14 cellular contexts compared by ENCODE assay signal in the genomic region with DNA sequence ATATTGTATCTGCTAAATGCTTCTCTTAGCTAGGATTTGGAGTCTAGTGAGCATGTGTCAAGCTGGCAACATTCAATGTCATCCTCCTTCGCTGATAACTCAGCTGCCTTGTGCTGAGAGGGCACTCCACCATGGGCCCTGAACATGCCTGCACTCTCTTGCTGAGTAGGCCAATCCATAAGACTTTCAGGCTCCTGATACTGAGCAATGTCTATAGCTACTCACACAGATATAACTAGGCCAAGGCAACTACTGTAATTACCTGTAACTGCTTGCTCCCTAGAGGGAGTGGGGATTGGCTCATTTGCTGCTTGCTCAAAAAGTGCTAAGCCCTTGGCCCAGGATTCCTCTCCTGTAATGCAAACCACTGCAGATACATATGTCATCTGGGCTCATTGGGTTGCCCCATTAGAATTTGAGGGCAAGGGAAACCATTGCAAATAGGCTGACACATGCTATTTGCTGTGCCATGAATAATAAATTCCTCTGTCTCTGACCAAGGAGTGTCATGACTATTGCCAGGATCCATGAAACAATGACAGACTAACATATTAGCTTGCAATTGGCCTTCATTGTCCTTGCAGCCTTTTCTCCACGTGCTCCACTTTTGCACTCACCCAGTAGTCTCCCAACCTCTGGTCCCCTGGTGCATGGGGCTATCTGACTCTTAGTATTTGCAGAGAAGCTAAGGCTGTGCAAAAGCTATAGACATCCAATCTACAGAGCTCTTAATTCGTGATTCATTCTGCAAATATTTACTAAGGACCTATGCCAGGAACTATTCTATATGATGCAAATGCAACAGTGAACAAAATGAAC. TPM values are rescaled to one million over a fixed set of nuclear protein-coding genes. Genes with fewer than 3 reads are reported as not detected.
DNase-seq lines count a peak whose midpoint lies in the region; ATAC-seq, FAIRE-seq and TF ChIP-seq lines count a peak whose summit lies in the region.
"Had no signal": no experiment of that assay in that cellular context is flagged by ENCODE, and none has a peak within 500 bp of the region (broad histone marks: within the 10 kb centered on the region; RNA-seq: fewer than 3 reads in every experiment).

No MANE protein-coding gene starts in this region.

- no peaks in the 10 kb centered on the region for H3K36me3 ChIP-seq in HepG2 (replicated peaks in 1 of 2; ENCODE audit: control insufficient read depth in 1 of 2, insufficient read depth in 2 of 2, low read length in 2 of 2)
- H3K36me3 ChIP-seq in right lobe of liver, result no peaks in the 10 kb centered on the region
- no peaks in the 10 kb centered on the region for H3K36me3 ChIP-seq in PC-3 (ENCODE audit: low read depth, low read length)
- H3K36me3 ChIP-seq: prostate gland had no signal

- peaks cover 1 to 9% of the 10 kb centered on the region in 2 donors for H3K36me3 Mint-ChIP-seq in stimulated activated naive B cell treated with anti-CD40 and anti-IgM and Interleukin-4, amounts not matched to agents 10 μg/mL and 1 μg/mL and 100 μg/mL, for 72 hours

- BruUV-seq in HepG2 (replicated peaks; lab: Mats Ljungman, UMichigan), result no TSS peak
- BruUV-seq in PC-3 (replicated peaks; lab: Mats Ljungman, UMichigan), result no TSS peak

- peak; percentile 87 for DNase-seq in HepG2 (ENCODE audit: low spot score)
- DNase-seq in right lobe of liver, result no peak
- peak; percentile 98 for DNase-seq in PC-3
- DNase-seq in epithelial cell of esophagus (ENCODE audit: low read depth), result peak; percentile 90
- no peak for DNase-seq in activated CD4-positive, CD25-positive, alpha-beta regulatory T cell treated with anti-CD3 and anti-CD28 coated beads, Interleukin-2, amount 50 U/mL, for 72 hours
- DNase-seq in HEK293T (ENCODE audit: extremely low spot score), result no peak
- DNase-seq in stimulated activated naive B cell treated with anti-CD40 and anti-IgM and Interleukin-4, amounts not matched to agents 10 μg/mL and 1 μg/mL and 100 μg/mL, for 72 hours, result no peak
- DNase-seq: activated gamma-delta T cell, AML-193, GF-D8, Right ventricle myocardium superior had no signal

- no peaks in the 10 kb centered on the region for H3K27me3 Mint-ChIP-seq in stimulated activated naive B cell treated with anti-CD40 and anti-IgM and Interleukin-4, amounts not matched to agents 10 μg/mL and 1 μg/mL and 100 μg/mL, for 72 hours

- CTCF ChIA-PET in HepG2 (lab: Yijun Ruan, JAX; ENCODE audit: low intra/inter-chr PET ratio, low total read pairs) (no interaction called here), PC-3 (lab: Charles Lee) (interaction anchor here (1.1 kb wide), 1 partner anchor 21 kb away, joined by 3 read pairs; no protein-coding TSS in a partner anchor), HEK293T (lab: Yijun Ruan, JAX) (no interaction called here)

- no peak overlapping the region for H3K27ac ChIP-seq in HepG2 (ENCODE audit: extremely low read length, insufficient read depth, low read length)
- no peak overlapping the region for H3K27ac ChIP-seq in right lobe of liver
- H3K27ac ChIP-seq in PC-3 (ENCODE audit: low read length), result peak overlapping the region; percentile 65
- H3K27ac ChIP-seq: prostate gland had no signal

- H3K9me2 ChIP-seq in PC-3 (replicated peaks; ENCODE audit: low read length), result no peaks in the 10 kb centered on the region

- no peak overlapping the region for H3K27ac Mint-ChIP-seq in stimulated activated naive B cell treated with anti-CD40 and anti-IgM and Interleukin-4, amounts not matched to agents 10 μg/mL and 1 μg/mL and 100 μg/mL, for 72 hours

- peak in 1 of 2 experiments; percentile 47; a peak in 2 of 4 replicates for TF ChIP-seq EP300 in HepG2 (IDR thresholded peaks at IDR 0.05; ENCODE audit: low read depth in 2 of 2, low read length in 2 of 2)
- TF ChIP-seq EP300 in HepG2 (CRISPR knock-in tag; IDR thresholded peaks at IDR 0.05; ENCODE audit: borderline replicate concordance), result no peak

- H3K79me2 ChIP-seq in HepG2 (ENCODE audit: insufficient read depth, low read length), result no peaks in the 10 kb centered on the region
- no peaks in the 10 kb centered on the region for H3K79me2 ChIP-seq in PC-3 (ENCODE audit: low read length)

- H3K4me3 Mint-ChIP-seq in stimulated activated naive B cell treated with anti-CD40 and anti-IgM and Interleukin-4, amounts not matched to agents 10 μg/mL and 1 μg/mL and 100 μg/mL, for 72 hours, result no peak overlapping the region

- in situ Hi-C loops in HepG2 (cut with HindIII; ENCODE audit: extremely low pct_ligation_motif_present, low pct_unique_long_range_greater_than_20kb), result no loop called here

- H3K4me1 ChIP-seq in HepG2 (ENCODE audit: insufficient read depth, low read length) (peaks cover 9% of the 10 kb centered on the region), right lobe of liver (no peaks in the 10 kb centered on the region), PC-3 (ENCODE audit: insufficient read depth, low read length) (peaks cover 13% of the 10 kb centered on the region)
- H3K4me1 ChIP-seq: prostate gland had no signal

- no peak for TF ChIP-seq CTCF in HepG2 (CRISPR knock-in tag; IDR thresholded peaks at IDR 0.05)
- no peak for TF ChIP-seq CTCF in right lobe of liver (IDR thresholded peaks at IDR 0.05)
- TF ChIP-seq CTCF in PC-3 (conservative IDR thresholded peaks at IDR 0.05; ENCODE audit: low read depth, low read length), result no peak
- TF ChIP-seq CTCF in epithelial cell of esophagus (IDR thresholded peaks at IDR 0.05; ENCODE audit: insufficient read depth, low read depth, low read length, missing control alignments), result peak; percentile 9

- H2AFZ ChIP-seq in HepG2 (ENCODE audit: low read length) (no peak overlapping the region), PC-3 (ENCODE audit: low read length) (0 out of 2 replicates have a peak overlapping the region, but pooled peaks have one; percentile 10)

- POLR2A ChIA-PET in HepG2 (lab: Yijun Ruan, JAX) (interaction anchor here (1.0 kb wide), 2 partner anchors 29 to 37 kb away, joined by 3 read pairs; partner anchors contain the start of gene BMPR2), PC-3 (lab: Charles Lee; ENCODE audit: unreplicated experiment) (interaction anchor here (0.6 to 0.7 kb wide), 2 partner anchors 40 to 141 kb away, joined by 3 to 4 read pairs; no protein-coding TSS in a partner anchor), HEK293T (lab: Yijun Ruan, JAX) (no interaction called here)

- H3K9me3 Mint-ChIP-seq in stimulated activated naive B cell treated with anti-CD40 and anti-IgM and Interleukin-4, amounts not matched to agents 10 μg/mL and 1 μg/mL and 100 μg/mL, for 72 hours, result no peaks in the 10 kb centered on the region

- no peak overlapping the region for H3K9ac ChIP-seq in HepG2 (ENCODE audit: insufficient read depth, low read depth, low read length)
- H3K9ac ChIP-seq in PC-3 (ENCODE audit: low read length), result no peak overlapping the region

- TF ChIP-seq RAD21 in HepG2 (CRISPR knock-in tag; IDR thresholded peaks at IDR 0.05), result no peak

- H4K20me1 ChIP-seq in HepG2 (ENCODE audit: insufficient read depth, low read length) (no peaks in the 10 kb centered on the region), PC-3 (ENCODE audit: low read length) (no peaks in the 10 kb centered on the region)

- no peaks in the 10 kb centered on the region for H3K9me3 ChIP-seq in HepG2 (ENCODE audit: low read length)
- H3K9me3 ChIP-seq in right lobe of liver, result no peaks in the 10 kb centered on the region
- H3K9me3 ChIP-seq in PC-3 (ENCODE audit: low read length), result no peaks in the 10 kb centered on the region
- H3K9me3 ChIP-seq: prostate gland had no signal

- peak; percentile 95 for ATAC-seq in HepG2
- ATAC-seq in right lobe of liver, result no peak
- peak; percentile 98 for ATAC-seq in PC-3
- no peak for ATAC-seq in GM21367 (IDR thresholded peaks at IDR 0.05; ENCODE audit: unreplicated experiment)
- no peak for ATAC-seq in stimulated activated naive B cell treated with anti-CD40 and anti-IgM and Interleukin-4, amounts not matched to agents 10 μg/mL and 1 μg/mL and 100 μg/mL, for 72 hours (replicated peaks)

- TF ChIP-seq POLR2A in HepG2 (IDR thresholded peaks at IDR 0.05; ENCODE audit: insufficient read depth in 1 of 2, low read depth in 2 of 2, low read length in 2 of 2), result no peak
- TF ChIP-seq POLR2A in right lobe of liver (IDR thresholded peaks at IDR 0.05), result no peak

- WGBS in HepG2 (ENCODE audit: low lambda C conversion rate), result 33% methylated on average over 3 of the region's 3 CpGs
- 31% methylated on average over 1 of the region's 3 CpGs for WGBS in right lobe of liver (ENCODE audit: insufficient coverage, low coverage, low lambda C conversion rate, missing lambda C conversion rate)

- FAIRE-seq in HepG2 (lab: Jason Lieb, UNC), result peak; percentile 68
- FAIRE-seq: colon had no signal

- no peaks in the 10 kb centered on the region for H3F3A ChIP-seq in PC-3 (ENCODE audit: low read length, unreplicated experiment)

- intact Hi-C loops in HepG2 (cut with micrococcal nuclease; ENCODE audit: unreplicated experiment), result no loop called here
- intact Hi-C loops in right lobe of liver (cut with DNase I), result no loop called here
- intact Hi-C loops in PC-3 (cut with micrococcal nuclease), result loop anchor here (1.0 kb wide), 1 partner anchor 36 kb away; no protein-coding TSS in a partner anchor

- H3K4me2 ChIP-seq in HepG2 (ENCODE audit: low read depth, low read length), result no peak overlapping the region
- H3K4me2 ChIP-seq in PC-3 (ENCODE audit: low read length), result peak overlapping the region; percentile 10; the same call in 1 of the 2 replicates

- H3K27me3 ChIP-seq in HepG2 (ENCODE audit: control insufficient read depth in 1 of 2, insufficient read depth in 2 of 2, low read length in 2 of 2), result no peaks in the 10 kb centered on the region
- H3K27me3 ChIP-seq in right lobe of liver, result no peaks in the 10 kb centered on the region
- H3K27me3 ChIP-seq in PC-3 (ENCODE audit: low read length), result no peaks in the 10 kb centered on the region

- no peak overlapping the region for H3K4me3 ChIP-seq in HepG2 (replicated peaks in 1 of 3; ENCODE audit: insufficient read depth in 1 of 3, low read depth in 2 of 3, low read length in 3 of 3)
- no peak overlapping the region for H3K4me3 ChIP-seq in right lobe of liver
- no peak overlapping the region for H3K4me3 ChIP-seq in PC-3 (ENCODE audit: low read length)
- no peak overlapping the region for H3K4me3 ChIP-seq in epithelial cell of esophagus (ENCODE audit: low read length)
- H3K4me3 ChIP-seq: prostate gland had no signal

- no peaks in the 10 kb centered on the region for H3K4me1 Mint-ChIP-seq in stimulated activated naive B cell treated with anti-CD40 and anti-IgM and Interleukin-4, amounts not matched to agents 10 μg/mL and 1 μg/mL and 100 μg/mL, for 72 hours

RNA-seq across cellular contexts. Expression of gene BMPR2, which starts 36.9 kb away (rescaled TPM):
- total RNA-seq in HepG2 (2016; rRNA removed; fragmentation: Illumina TruSeq; extraction: Trizol), result 5.5 and 7.4 TPM in 2 replicates
- total RNA-seq in HepG2 (2016; cell fraction: cytosol; rRNA removed; fragmentation: Illumina TruSeq; extraction: Trizol; ENCODE audit: low read depth), result 13.2 and 14.1 TPM in 2 replicates
- total RNA-seq in HepG2 (2016; cell fraction: insoluble cytoplasmic fraction; rRNA removed; fragmentation: Illumina TruSeq; extraction: Trizol), result 5.4 and 6.0 TPM in 2 replicates
- 5.9 and 6.9 TPM in 2 replicates for total RNA-seq in HepG2 (2016; cell fraction: membrane; rRNA removed; fragmentation: Illumina TruSeq; extraction: Trizol)
- 8.1 and 8.5 TPM in 2 replicates for total RNA-seq in HepG2 (2016; cell fraction: nucleus; rRNA removed; fragmentation: Illumina TruSeq; extraction: Trizol)
- polyA plus RNA-seq in HepG2 (2011; rRNA removed), result 9.9 and 10.3 TPM in 2 replicates
- 5.9 and 9.5 TPM in 2 replicates for polyA plus RNA-seq in HepG2 (2011; cell fraction: cytosol; rRNA removed)
- 4.3 and 4.8 TPM in 2 replicates for polyA plus RNA-seq in HepG2 (2011; cell fraction: nucleus; rRNA removed)
- 7.1 and 8.8 TPM in 2 replicates for polyA plus RNA-seq in HepG2 (2012)
- polyA plus RNA-seq in HepG2 (2016; cell fraction: cytosol; fragmentation: Illumina TruSeq; extraction: Trizol; ENCODE audit: low read depth), result 0.36 and 0.44 TPM in 2 replicates
- polyA plus RNA-seq in HepG2 (2016; cell fraction: insoluble cytoplasmic fraction; fragmentation: Illumina TruSeq; extraction: Trizol; ENCODE audit: low read depth), result 8.8 and 9.2 TPM in 2 replicates
- 2.0 and 2.2 TPM in 2 replicates for polyA plus RNA-seq in HepG2 (2016; cell fraction: membrane; fragmentation: Illumina TruSeq; extraction: Trizol; ENCODE audit: low read depth)
- polyA plus RNA-seq in HepG2 (2016; cell fraction: nucleus; fragmentation: Illumina TruSeq; extraction: Trizol; ENCODE audit: insufficient read depth, low read depth), result 10.9 and 11.7 TPM in 2 replicates
- polyA minus RNA-seq in HepG2 (2011; rRNA and poly(A)+ RNA removed; ENCODE audit: low replicate concordance), result 15.2 and 16.0 TPM in 2 replicates
- polyA minus RNA-seq in HepG2 (2011; cell fraction: cytosol; rRNA and poly(A)+ RNA removed), result 21.4 and 27.0 TPM in 2 replicates
- polyA minus RNA-seq in HepG2 (2011; cell fraction: nucleus; rRNA and poly(A)+ RNA removed), result 16.5 and 23.7 TPM in 2 replicates
- 10 to 100 TPM; 14.6 to 25.2 (median 18.7) TPM for total RNA-seq in right lobe of liver
- 10.0 and 11.1 TPM in 2 replicates for total RNA-seq in PC-3 (2014; rRNA removed)

Comparison
In these comparisons a context has a peak if more than half of its experiments do, and no peak if none do; other contexts are left out.
1. ATAC-seq: peak in HepG2 (single experiment) and PC-3 (single experiment); none in right lobe of liver (0 of 4), GM21367 (single experiment) and stimulated activated naive B cell treated with anti-CD40 and anti-IgM and Interleukin-4, amounts not matched to agents 10 μg/mL and 1 μg/mL and 100 μg/mL, for 72 hours (0 of 2).
2. DNase-seq: peak in HepG2 (single experiment), PC-3 (single experiment) and epithelial cell of esophagus (single experiment); none in right lobe of liver (0 of 3), activated CD4-positive, CD25-positive, alpha-beta regulatory T cell treated with anti-CD3 and anti-CD28 coated beads, Interleukin-2, amount 50 U/mL, for 72 hours (single experiment), HEK293T (single experiment) and stimulated activated naive B cell treated with anti-CD40 and anti-IgM and Interleukin-4, amounts not matched to agents 10 μg/mL and 1 μg/mL and 100 μg/mL, for 72 hours (single experiment).